27 cellular contexts compared by ENCODE assay signal in the genomic region with DNA sequence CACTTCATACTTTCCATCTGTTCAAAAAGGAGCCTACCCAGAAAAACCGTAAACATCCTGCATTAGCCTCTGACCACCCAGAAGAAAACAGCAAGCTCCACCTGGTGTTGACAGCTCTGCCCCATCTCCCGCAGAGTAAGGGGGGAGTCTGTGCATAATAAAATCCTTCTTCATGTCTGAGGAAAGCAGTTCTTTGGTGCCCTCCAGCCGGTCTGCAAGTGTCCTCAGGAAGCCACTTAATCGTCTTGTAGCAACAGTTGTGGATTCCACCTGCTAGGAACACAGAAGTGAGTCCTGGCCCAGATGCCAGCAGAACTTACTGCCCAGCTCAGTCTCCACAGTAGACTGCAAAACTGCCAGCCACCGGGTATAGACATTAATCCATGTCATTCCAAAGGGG. TPM values are rescaled to one million over a fixed set of nuclear protein-coding genes. Genes with fewer than 3 reads are reported as not detected.
DNase-seq lines count a peak whose midpoint lies in the region; ATAC-seq and FAIRE-seq lines count a peak whose summit lies in the region.
"Had no signal": no experiment of that assay in that cellular context is flagged by ENCODE, and none has a peak within 500 bp of the region (broad histone marks: within the 10 kb centered on the region; RNA-seq: fewer than 3 reads in every experiment).

No MANE protein-coding gene starts in this region.

- no peak for ATAC-seq in activated T-helper 17 cell treated with anti-CD3 and anti-CD28 coated beads, Interleukin-2, amount 50 U/mL, for 72 hours (replicated peaks)
- no peak for ATAC-seq in HG02763 (IDR thresholded peaks at IDR 0.05; ENCODE audit: unreplicated experiment)
- ATAC-seq: A549; CD8-positive, alpha-beta T cell; HCT116 had no signal

- peak; percentile 88 for DNase-seq in DMS 273 treated with DMSO at 0.1 percent for 48 hours (lab: John Stamatoyannopoulos, UW)
- peak; percentile 37 for DNase-seq in G401 (ENCODE audit: low spot score)
- DNase-seq in NCI-H82 treated with DMSO at 0.1 percent for 48 hours (lab: John Stamatoyannopoulos, UW; ENCODE audit: unreplicated experiment) = peak; percentile 66
- no peak for DNase-seq in SW480 (ENCODE audit: low spot score)
- no peak for DNase-seq in GM19239 (ENCODE audit: insufficient read length, low spot score)
- DNase-seq: AML-193; Caco-2; CD8-positive, alpha-beta T cell; MM.1S; NCI-H1048; NCI-H1417; NCI-H187; NCI-H2081 treated with DMSO at 0.1 percent for 48 hours; NCI-H2171; NCI-H226; NCI-H510A treated with DMSO at 0.1 percent for 48 hours; NCI-H774; PC-9; Right ventricle myocardium superior; T-helper 1 cell had no signal

- in situ Hi-C loops in G401 (cut with HindIII; ENCODE audit: low sequenced_read_pairs) = no loop called here

- FAIRE-seq in GM19239 (lab: Jason Lieb, UNC) = no peak
- FAIRE-seq: A549, GM18507, H1 had no signal

- H3K4me1 Mint-ChIP-seq in activated T-helper 17 cell treated with anti-CD3 and anti-CD28 coated beads, Interleukin-2, amount 50 U/mL, for 72 hours = no peaks in the 10 kb centered on the region

- peak overlapping the region; percentile 43 for H3K27ac Mint-ChIP-seq in activated T-helper 17 cell treated with anti-CD3 and anti-CD28 coated beads, Interleukin-2, amount 50 U/mL, for 72 hours
- H3K27ac Mint-ChIP-seq: CD8-positive, alpha-beta T cell had no signal

- no peaks in the 10 kb centered on the region for H3K9me3 Mint-ChIP-seq in activated T-helper 17 cell treated with anti-CD3 and anti-CD28 coated beads, Interleukin-2, amount 50 U/mL, for 72 hours
- H3K9me3 Mint-ChIP-seq: CD8-positive, alpha-beta T cell; IgD-negative memory B cell had no signal

- no peak overlapping the region for H3K4me3 Mint-ChIP-seq in activated T-helper 17 cell treated with anti-CD3 and anti-CD28 coated beads, Interleukin-2, amount 50 U/mL, for 72 hours
- H3K4me3 Mint-ChIP-seq: CD8-positive, alpha-beta T cell; IgD-negative memory B cell had no signal

- peaks cover 95% of the 10 kb centered on the region for H3K36me3 Mint-ChIP-seq in activated T-helper 17 cell treated with anti-CD3 and anti-CD28 coated beads, Interleukin-2, amount 50 U/mL, for 72 hours (ENCODE audit: low read depth)

- no peaks in the 10 kb centered on the region for H3K27me3 Mint-ChIP-seq in activated T-helper 17 cell treated with anti-CD3 and anti-CD28 coated beads, Interleukin-2, amount 50 U/mL, for 72 hours
- H3K27me3 Mint-ChIP-seq: IgD-negative memory B cell had no signal

RNA-seq across cellular contexts. Expression of gene RIOX2, which starts 22.5 kb away (rescaled TPM):
- 28.3 and 32.3 TPM in 2 replicates for total RNA-seq in G401 (2014; rRNA removed; shearing (Covaris generic))
- 10 to 100 TPM; 28.0 to 61.5 TPM for total RNA-seq in activated T-helper 17 cell treated with anti-CD3 and anti-CD28 coated beads, Interleukin-2, amount 50 U/mL, for 72 hours

Comparison
In these comparisons a context has a peak if more than half of its experiments do, and no peak if none do; other contexts are left out.
1. DNase-seq: peak in DMS 273 treated with DMSO at 0.1 percent for 48 hours (single experiment), G401 (single experiment) and NCI-H82 treated with DMSO at 0.1 percent for 48 hours (single experiment); none in SW480 (single experiment) and GM19239 (single experiment).